Comparison of ENCODE assay signal across 15 cellular contexts in the genomic region with DNA sequence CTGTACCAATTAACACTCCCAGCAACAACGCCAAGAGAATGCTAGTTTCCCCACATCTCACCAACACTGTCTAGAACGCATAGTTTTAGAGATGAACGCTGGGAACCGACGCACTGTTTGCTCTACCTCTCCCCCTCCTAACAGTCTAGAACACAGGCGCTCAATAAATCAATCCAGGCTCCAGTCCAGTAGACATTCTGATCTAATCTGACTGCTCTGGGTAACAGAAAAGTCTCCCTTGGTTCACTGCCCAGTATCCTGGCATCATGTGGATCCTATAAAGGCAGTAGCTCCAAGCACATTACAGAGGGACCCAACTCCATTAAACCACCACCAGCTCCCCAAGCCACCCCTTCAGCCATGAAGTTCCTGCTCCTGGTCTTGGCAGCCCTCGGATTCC. TPM values are rescaled to one million over a fixed set of nuclear protein-coding genes. Genes with fewer than 3 reads are reported as not detected.
DNase-seq lines count a peak whose midpoint lies in the region; ATAC-seq and TF ChIP-seq lines count a peak whose summit lies in the region.
"Had no signal": no experiment of that assay in that cellular context is flagged by ENCODE, and none has a peak within 500 bp of the region (broad histone marks: within the 10 kb centered on the region; RNA-seq: fewer than 3 reads in every experiment).

A gene with protein sequence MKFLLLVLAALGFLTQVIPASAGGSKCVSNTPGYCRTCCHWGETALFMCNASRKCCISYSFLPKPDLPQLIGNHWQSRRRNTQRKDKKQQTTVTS (plus strand): TSS at position 306 of the 400 bp plus-strand sequence. CDS start 55 bp downstream, at position 361.

- intact Hi-C loops in activated CD4-positive, alpha-beta T cell treated with anti-CD3 and anti-CD28 coated beads for 36 hours (cut with DNase I, micrococcal nuclease), result no loop called here
- intact Hi-C loops in Panc1 (cut with micrococcal nuclease; ENCODE audit: unreplicated experiment), result loop anchor here (5.0 kb wide), 1 partner anchor 40 kb away; no protein-coding TSS in a partner anchor

- in situ Hi-C loops in Panc1 (cut with HindIII; ENCODE audit: low pct_unique_long_range_greater_than_20kb, low sequenced_read_pairs), result no loop called here

- no peaks in the 10 kb centered on the region for H3K27me3 Mint-ChIP-seq in activated CD4-positive, alpha-beta T cell treated with anti-CD3 and anti-CD28 coated beads for 36 hours
- peaks cover 3% of the 10 kb centered on the region for H3K27me3 Mint-ChIP-seq in activated CD4-positive, alpha-beta T cell treated with anti-CD3 and anti-CD28 coated beads, Interleukin-2, amount 10 ng/mL, durations not matched to agents 7 days and 5 days
- peaks cover 14% of the 10 kb centered on the region for H3K27me3 Mint-ChIP-seq in stimulated activated memory B cell treated with anti-CD40 and anti-IgM and Interleukin-4, amounts not matched to agents 10 μg/mL and 1 μg/mL and 100 μg/mL, for 72 hours

- H3K4me1 ChIP-seq in Panc1 (ENCODE audit: control insufficient read depth, insufficient read depth, low read length) (no peaks in the 10 kb centered on the region), liver (ENCODE audit: control insufficient read depth in 4 of 4, insufficient read depth in 4 of 4, low read length in 3 of 4) (peaks cover 2 to 20% (median 11%) of the 10 kb centered on the region in 4 donors)

- no peak within 1 kb of the TSS for H3K4me3 Mint-ChIP-seq in activated CD4-positive, alpha-beta T cell treated with anti-CD3 and anti-CD28 coated beads for 36 hours
- no peak within 1 kb of the TSS for H3K4me3 Mint-ChIP-seq in activated CD4-positive, alpha-beta T cell treated with anti-CD3 and anti-CD28 coated beads, Interleukin-2, amount 10 ng/mL, durations not matched to agents 7 days and 5 days
- no peak within 1 kb of the TSS for H3K4me3 Mint-ChIP-seq in stimulated activated memory B cell treated with anti-CD40 and anti-IgM and Interleukin-4, amounts not matched to agents 10 μg/mL and 1 μg/mL and 100 μg/mL, for 72 hours

- H3K36me3 ChIP-seq in Panc1 (ENCODE audit: control insufficient read depth, insufficient read depth, low read length), result no peaks in the 10 kb centered on the region
- H3K36me3 ChIP-seq in liver (ENCODE audit: control insufficient read depth in 4 of 4, insufficient read depth in 3 of 4, low read depth in 1 of 4, low read length in 3 of 4), result no peaks in the 10 kb centered on the region

- POLR2A ChIA-PET in activated CD4-positive, alpha-beta T cell treated with anti-CD3 and anti-CD28 coated beads for 36 hours (lab: Charles Lee), result no interaction called here
- POLR2A ChIA-PET in activated CD4-positive, alpha-beta T cell treated with anti-CD3 and anti-CD28 coated beads, Interleukin-2, amount 10 ng/mL, durations not matched to agents 7 days and 5 days (lab: Charles Lee), result no interaction called here
- POLR2A ChIA-PET in Panc1 (lab: Charles Lee), result no interaction called here

- 30% methylated on average over 7 of the region's 7 CpGs for WGBS in liver

- TF ChIP-seq CTCF in 22Rv1 (IDR thresholded peaks at IDR 0.05), result no peak
- TF ChIP-seq CTCF in Panc1 (IDR thresholded peaks at IDR 0.05), result no peak
- no peak for TF ChIP-seq CTCF in liver (IDR thresholded peaks at IDR 0.05; ENCODE audit: low read depth, low read length, missing input control)
- TF ChIP-seq CTCF in omental fat pad (IDR thresholded peaks at IDR 0.05), result no peak

- H3K9me3 ChIP-seq in Panc1 (ENCODE audit: control insufficient read depth, insufficient read depth, low read depth, low read length) (no peaks in the 10 kb centered on the region), liver (ENCODE audit: control insufficient read depth in 4 of 4, low read length in 3 of 4) (no peaks in the 10 kb centered on the region)

- H3K36me3 Mint-ChIP-seq in activated CD4-positive, alpha-beta T cell treated with anti-CD3 and anti-CD28 coated beads for 36 hours (ENCODE audit: low read depth), result no peaks in the 10 kb centered on the region
- H3K36me3 Mint-ChIP-seq in activated CD4-positive, alpha-beta T cell treated with anti-CD3 and anti-CD28 coated beads, Interleukin-2, amount 10 ng/mL, durations not matched to agents 7 days and 5 days (ENCODE audit: low read depth), result no peaks in the 10 kb centered on the region
- no peaks in the 10 kb centered on the region for H3K36me3 Mint-ChIP-seq in stimulated activated memory B cell treated with anti-CD40 and anti-IgM and Interleukin-4, amounts not matched to agents 10 μg/mL and 1 μg/mL and 100 μg/mL, for 72 hours

- no peaks in the 10 kb centered on the region for H3K9me3 Mint-ChIP-seq in activated CD4-positive, alpha-beta T cell treated with anti-CD3 and anti-CD28 coated beads for 36 hours (ENCODE audit: low read depth)
- no peaks in the 10 kb centered on the region for H3K9me3 Mint-ChIP-seq in activated CD4-positive, alpha-beta T cell treated with anti-CD3 and anti-CD28 coated beads, Interleukin-2, amount 10 ng/mL, durations not matched to agents 7 days and 5 days
- H3K9me3 Mint-ChIP-seq in stimulated activated memory B cell treated with anti-CD40 and anti-IgM and Interleukin-4, amounts not matched to agents 10 μg/mL and 1 μg/mL and 100 μg/mL, for 72 hours, result no peaks in the 10 kb centered on the region

- DNase-seq in activated CD4-positive, alpha-beta T cell treated with anti-CD3 and anti-CD28 coated beads for 36 hours, result no peak
- DNase-seq in activated CD4-positive, alpha-beta T cell treated with anti-CD3 and anti-CD28 coated beads, Interleukin-2, amount 10 ng/mL, durations not matched to agents 7 days and 5 days, result no peak
- no peak for DNase-seq in Panc1 (ENCODE audit: low read depth, low spot score)
- DNase-seq in omental fat pad (ENCODE audit: low spot score), result no peak
- DNase-seq in DMS 273 (lab: John Stamatoyannopoulos, UW; ENCODE audit: unreplicated experiment), result no peak
- DNase-seq: H7, Karpas-422, NCI-H1436 treated with DMSO at 0.1 percent for 48 hours, NCI-H69, SHP77 had no signal

- no peak for ATAC-seq in activated CD4-positive, alpha-beta T cell treated with anti-CD3 and anti-CD28 coated beads for 36 hours
- ATAC-seq in Panc1 (peak; percentile 66; the same call in 1 of the 2 replicates), omental fat pad (ENCODE audit: low FRiP score) (no peak)
- no peak for ATAC-seq in stimulated activated memory B cell treated with anti-CD40 and anti-IgM and Interleukin-4, amounts not matched to agents 10 μg/mL and 1 μg/mL and 100 μg/mL, for 72 hours
- ATAC-seq: GM12878 had no signal

- no peak within 1 kb of the TSS for H3K9ac ChIP-seq in liver (ENCODE audit: low read depth in 1 of 2, low read length in 2 of 2)

- H3K27me3 ChIP-seq in Panc1 (ENCODE audit: control insufficient read depth, insufficient read depth, low read length) (no peaks in the 10 kb centered on the region; the same call in 1 of the 2 replicates), liver (ENCODE audit: control insufficient read depth in 4 of 4, insufficient read depth in 4 of 4, low read length in 3 of 4) (no peaks in the 10 kb centered on the region)

- TF ChIP-seq RAD21 in liver (IDR thresholded peaks at IDR 0.05), result peak in 1 of 2 donors; percentile 38

- H3K27ac Mint-ChIP-seq in activated CD4-positive, alpha-beta T cell treated with anti-CD3 and anti-CD28 coated beads for 36 hours, result peak within 1 kb of the TSS; percentile 23
- no peak within 1 kb of the TSS for H3K27ac Mint-ChIP-seq in activated CD4-positive, alpha-beta T cell treated with anti-CD3 and anti-CD28 coated beads, Interleukin-2, amount 10 ng/mL, durations not matched to agents 7 days and 5 days
- H3K27ac Mint-ChIP-seq in stimulated activated memory B cell treated with anti-CD40 and anti-IgM and Interleukin-4, amounts not matched to agents 10 μg/mL and 1 μg/mL and 100 μg/mL, for 72 hours, result no peak within 1 kb of the TSS

- CTCF ChIA-PET in activated CD4-positive, alpha-beta T cell treated with anti-CD3 and anti-CD28 coated beads for 36 hours (lab: Charles Lee), result interaction anchor here (0.9 to 2.1 kb wide), 4 partner anchors 9 to 74 kb away, joined by 3 to 7 read pairs (median 4); no protein-coding TSS in a partner anchor
- CTCF ChIA-PET in activated CD4-positive, alpha-beta T cell treated with anti-CD3 and anti-CD28 coated beads, Interleukin-2, amount 10 ng/mL, durations not matched to agents 7 days and 5 days (lab: Charles Lee), result interaction anchor here (1.0 to 1.2 kb wide), 2 partner anchors 9 to 24 kb away, joined by 3 to 6 read pairs; no protein-coding TSS in a partner anchor
- CTCF ChIA-PET in Panc1 (lab: Charles Lee), result no interaction called here

- H3K27ac ChIP-seq in 22Rv1 (peak within 1 kb of the TSS; percentile 40; the same call in 1 of the 2 replicates), Panc1 (ENCODE audit: low read length) (no peak within 1 kb of the TSS), liver (ENCODE audit: low read depth in 1 of 2, low read length in 2 of 2) (no peak within 1 kb of the TSS)

- H3K4me3 ChIP-seq in Panc1 (ENCODE audit: low read depth in 2 of 2, low read length in 2 of 2) (no peak within 1 kb of the TSS), liver (ENCODE audit: low read depth in 1 of 3, low read length in 3 of 3) (no peak within 1 kb of the TSS)
- H3K4me3 ChIP-seq: GM12878 had no signal

- no TSS peak for BruUV-seq in Panc1 (replicated peaks; lab: Mats Ljungman, UMichigan)

- peaks cover 16% of the 10 kb centered on the region for H3K4me1 Mint-ChIP-seq in activated CD4-positive, alpha-beta T cell treated with anti-CD3 and anti-CD28 coated beads for 36 hours
- peaks cover 16% of the 10 kb centered on the region for H3K4me1 Mint-ChIP-seq in activated CD4-positive, alpha-beta T cell treated with anti-CD3 and anti-CD28 coated beads, Interleukin-2, amount 10 ng/mL, durations not matched to agents 7 days and 5 days
- H3K4me1 Mint-ChIP-seq in stimulated activated memory B cell treated with anti-CD40 and anti-IgM and Interleukin-4, amounts not matched to agents 10 μg/mL and 1 μg/mL and 100 μg/mL, for 72 hours, result no peaks in the 10 kb centered on the region

TF ChIP-seq in liver, 16 proteins besides CTCF, POLR2A, EP300 and RAD21 (continues in another document):
- TF ChIP-seq EGR1 (IDR thresholded peaks at IDR 0.05; ENCODE audit: low read depth in 2 of 2), result no peak
- no peak for TF ChIP-seq FOXA2 (IDR thresholded peaks at IDR 0.05)
- TF ChIP-seq RXRA (IDR thresholded peaks at IDR 0.05), result peak; percentile 12 to 54
- TF ChIP-seq FOXA1 (IDR thresholded peaks at IDR 0.05), result no peak

RNA-seq across cellular contexts. Expression of the gene that starts here (rescaled TPM):
- total RNA-seq in activated CD4-positive, alpha-beta T cell treated with anti-CD3 and anti-CD28 coated beads for 36 hours, result not detected
- not detected for total RNA-seq in activated CD4-positive, alpha-beta T cell treated with anti-CD3 and anti-CD28 coated beads, Interleukin-2, amount 10 ng/mL, durations not matched to agents 7 days and 5 days
- total RNA-seq in Panc1 (2021; ENCODE audit: unreplicated experiment) (0.10 TPM), liver (under 1 TPM in 1 of 2 donors, not detected in 1; 0.08 TPM), omental fat pad (1 to 10 TPM; 1.5 to 9.2 (median 2.0) TPM)
- 0.10 TPM for polyA plus RNA-seq in Panc1 (2012; ENCODE audit: insufficient read length)
- polyA plus RNA-seq in liver, result under 1 TPM in 1 of 2 donors, not detected in 1; 0.08 TPM
- total RNA-seq: G401, GM12878, H7 had no signal
- polyA plus RNA-seq: GM12878 had no signal

Comparison
In these comparisons a context has a peak if more than half of its experiments do, and no peak if none do; other contexts are left out.
1. Peak in ATAC-seq in Panc1; RNA of the gene not detected or under 1 TPM.